Comparison of ENCODE assay signal across 1 cellular context in the genomic region with DNA sequence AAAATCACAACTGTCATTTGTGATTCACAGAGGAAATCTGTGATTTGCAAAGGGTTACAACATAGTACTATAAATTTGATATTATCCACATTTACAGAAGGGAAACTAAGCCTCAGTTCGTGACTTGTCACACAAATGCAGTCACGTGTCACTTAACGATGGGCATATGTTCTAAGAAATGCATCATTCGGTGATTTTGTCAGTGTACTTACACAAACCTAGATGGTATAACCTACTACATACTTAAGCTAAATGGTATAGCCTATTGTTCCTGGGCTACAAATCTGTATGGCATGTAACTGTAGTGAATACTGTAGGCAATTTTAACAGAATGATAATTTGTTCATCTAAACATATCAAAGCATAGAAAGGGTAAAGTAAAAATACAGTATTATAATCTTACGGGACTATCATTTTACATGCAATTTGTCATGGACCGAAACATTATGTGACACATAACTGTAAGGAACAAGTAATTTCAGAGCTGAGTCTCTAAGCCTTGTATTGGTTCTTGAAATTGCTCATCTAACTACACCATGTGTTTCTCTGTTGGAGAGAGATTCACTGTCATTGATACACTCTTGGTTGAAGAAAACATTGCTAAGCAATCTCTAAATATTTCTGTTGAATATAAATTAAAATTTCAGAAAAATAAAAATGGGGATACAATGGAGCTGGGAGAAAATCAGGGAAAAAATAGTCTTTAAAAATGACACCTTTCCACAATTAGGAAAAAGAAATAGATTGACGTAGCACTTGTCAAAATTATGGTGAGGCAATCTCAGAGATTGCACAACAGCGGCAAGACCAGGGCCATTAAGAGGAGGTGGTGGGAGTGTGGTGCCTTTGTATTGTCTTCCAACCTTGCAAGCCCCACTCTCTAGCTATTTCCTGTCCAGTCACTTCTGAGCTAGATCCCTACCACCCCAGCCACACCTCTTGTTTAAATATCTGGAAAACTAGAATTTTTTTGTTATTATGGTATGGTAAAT.
A peak's percentile ranks its signal among the peaks of the same experiment; 100 is the strongest.
TF ChIP-seq lines count a peak whose summit lies in the region.

No MANE protein-coding gene starts in this region.

TF ChIP-seq in H1, 55 proteins besides CTCF, POLR2A, EP300 and RAD21:
- TF ChIP-seq SIRT6 (IDR thresholded peaks at IDR 0.05; ENCODE audit: low read length) (no peak), MAFK (IDR thresholded peaks at IDR 0.05; ENCODE audit: low read depth, low read length) (no peak), BRCA1 (IDR thresholded peaks at IDR 0.05; ENCODE audit: low read depth, low read length) (no peak), POLR2AphosphoS5 (IDR thresholded peaks at IDR 0.05; ENCODE audit: low read depth, low read length) (no peak), CEBPB (IDR thresholded peaks at IDR 0.05; ENCODE audit: low read depth, low read length) (0 out of 2 replicates have a peak, but pooled peaks have one; percentile 16)
- TF ChIP-seq, protein P1, sequence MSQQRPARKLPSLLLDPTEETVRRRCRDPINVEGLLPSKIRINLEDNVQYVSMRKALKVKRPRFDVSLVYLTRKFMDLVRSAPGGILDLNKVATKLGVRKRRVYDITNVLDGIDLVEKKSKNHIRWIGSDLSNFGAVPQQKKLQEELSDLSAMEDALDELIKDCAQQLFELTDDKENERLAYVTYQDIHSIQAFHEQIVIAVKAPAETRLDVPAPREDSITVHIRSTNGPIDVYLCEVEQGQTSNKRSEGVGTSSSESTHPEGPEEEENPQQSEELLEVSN (IDR thresholded peaks at IDR 0.05) = no peak
TF ChIP-seq in H1: peak in this region for 1.
